ENCODE assay signal across 23 cellular contexts in genomic region chr10:11506247-11506789, GRCh38.
DNase-seq lines count a peak whose midpoint lies in the region; ATAC-seq, FAIRE-seq and TF ChIP-seq lines count a peak whose summit lies in the region.
"Had no signal": no experiment of that assay in that cellular context is flagged by ENCODE, and none has a peak within 500 bp of the region (broad histone marks: within the 10 kb centered on the region; RNA-seq: fewer than 3 reads in every experiment).

No MANE protein-coding gene starts in this region.

- POLR2A ChIA-PET in WTC11 (lab: Charles Lee) = no interaction called here

- H3K4me3 ChIP-seq in Karpas-422 (ENCODE audit: low read length) = no peak overlapping the region
- H3K4me3 ChIP-seq: BLaER1 treated with 17β-estradiol and CSF1 and Interleukin-3, amounts not matched to agents 10 nM and 100 nM; Peyer's patch; SK-N-MC had no signal

- FAIRE-seq in GM12892 (lab: Jason Lieb, UNC) = peak; percentile 67
- no peak for FAIRE-seq in RCC 7860 (lab: Jason Lieb, UNC)
- FAIRE-seq: A204.1, HTR-8/SVneo had no signal

- no peak overlapping the region for H3K9ac ChIP-seq in Karpas-422 (ENCODE audit: low read length)
- H3K9ac ChIP-seq: BLaER1 treated with 17β-estradiol and CSF1 and Interleukin-3, amounts not matched to agents 10 nM and 100 nM had no signal

- DNase-seq in GM12892 (ENCODE audit: insufficient read length) (no peak), Karpas-422 (no peak), WTC11 (ENCODE audit: low spot score) (no peak), memory B cell (ENCODE audit: low spot score in 2 of 2) (no peak), RCC 7860 (ENCODE audit: low spot score) (no peak), Calu3 (no peak)
- no peak for DNase-seq in stimulated activated CD4-positive, alpha-beta T cell treated with anti-CD3 and anti-CD28 coated beads, Interleukin-15, amount 100 ng/mL, for 24 hours
- DNase-seq: AML-193; CD4-positive, alpha-beta T cell; DMS53; NCI-H1694; NCI-H2029 treated with DMSO at 0.1 percent for 48 hours; NCI-H2227 treated with DMSO at 0.1 percent for 48 hours; NCI-H526 treated with DMSO at 0.1 percent for 48 hours; OCI-M1; Peyer's patch; SIG-M5 had no signal

- H3K27ac Mint-ChIP-seq in WTC11 (no peak overlapping the region), memory B cell (peak overlapping the region; percentile 66), Calu3 (ENCODE audit: unreplicated experiment) (no peak overlapping the region)
- H3K27ac Mint-ChIP-seq: CD4-positive, alpha-beta T cell had no signal

- no peak for TF ChIP-seq POLR2A in GM12892 (IDR thresholded peaks at IDR 0.05; ENCODE audit: low read depth, low read length)

- no peaks in the 10 kb centered on the region for H3K9me3 ChIP-seq in Karpas-422 (ENCODE audit: low read length)
- H3K9me3 ChIP-seq: BLaER1 treated with 17β-estradiol and CSF1 and Interleukin-3, amounts not matched to agents 10 nM and 100 nM; Peyer's patch had no signal

- H3K4me1 Mint-ChIP-seq in WTC11 = peaks cover 17% of the 10 kb centered on the region
- peaks cover 20% of the 10 kb centered on the region for H3K4me1 Mint-ChIP-seq in memory B cell
- no peaks in the 10 kb centered on the region for H3K4me1 Mint-ChIP-seq in Calu3 (ENCODE audit: low read depth, unreplicated experiment)

- no peaks in the 10 kb centered on the region for H4K20me1 ChIP-seq in Karpas-422 (ENCODE audit: insufficient read depth, low read depth, low read length)
- H4K20me1 ChIP-seq: BLaER1 treated with 17β-estradiol and CSF1 and Interleukin-3, amounts not matched to agents 10 nM and 100 nM had no signal

- ATAC-seq in WTC11 = no peak
- ATAC-seq in memory B cell (ENCODE audit: low read depth) = no peak
- ATAC-seq in GM21526 (IDR thresholded peaks at IDR 0.05; ENCODE audit: low FRiP score, unreplicated experiment) = no peak
- ATAC-seq: HCT116 had no signal

- H3K27me3 Mint-ChIP-seq in WTC11 (ENCODE audit: low read depth) = no peaks in the 10 kb centered on the region
- H3K27me3 Mint-ChIP-seq in memory B cell = no peaks in the 10 kb centered on the region
- H3K27me3 Mint-ChIP-seq in Calu3 (ENCODE audit: unreplicated experiment) = no peaks in the 10 kb centered on the region
- H3K27me3 Mint-ChIP-seq: CD4-positive, alpha-beta T cell had no signal

- H3K27me3 ChIP-seq in Karpas-422 (ENCODE audit: low read length) = no peaks in the 10 kb centered on the region
- H3K27me3 ChIP-seq: BLaER1 treated with 17β-estradiol and CSF1 and Interleukin-3, amounts not matched to agents 10 nM and 100 nM; Peyer's patch had no signal

- TF ChIP-seq CTCF in WTC11 (IDR thresholded peaks at IDR 0.05) (no peak), Calu3 (IDR thresholded peaks at IDR 0.05; ENCODE audit: unreplicated experiment) (no peak)

- H3K79me2 ChIP-seq in Karpas-422 (ENCODE audit: low read length) = peaks cover 92% of the 10 kb centered on the region

- BruUV-seq in Calu3 (replicated peaks; lab: Mats Ljungman, UMichigan) = no TSS peak

- H2AFZ ChIP-seq in Karpas-422 (ENCODE audit: low read length) = no peak overlapping the region

- CTCF ChIA-PET in WTC11 (lab: Charles Lee) = interaction anchor here (1.0 kb wide), 1 partner anchor 252 kb away, joined by 3 read pairs; no protein-coding TSS in a partner anchor
- CTCF ChIA-PET in Calu3 (lab: Charles Lee) = no interaction called here

- no peaks in the 10 kb centered on the region for H3K4me1 ChIP-seq in Karpas-422 (ENCODE audit: low read length)
- H3K4me1 ChIP-seq: Peyer's patch had no signal

- H3K9me3 Mint-ChIP-seq in WTC11 = no peaks in the 10 kb centered on the region
- H3K9me3 Mint-ChIP-seq in memory B cell = no peaks in the 10 kb centered on the region
- H3K9me3 Mint-ChIP-seq in Calu3 (ENCODE audit: low read depth, unreplicated experiment) = no peaks in the 10 kb centered on the region
- H3K9me3 Mint-ChIP-seq: CD4-positive, alpha-beta T cell had no signal

- no peaks in the 10 kb centered on the region for H3K36me3 Mint-ChIP-seq in WTC11
- H3K36me3 Mint-ChIP-seq in memory B cell = peaks cover 26% of the 10 kb centered on the region
- H3K36me3 Mint-ChIP-seq in Calu3 (ENCODE audit: insufficient read depth, unreplicated experiment) = no peaks in the 10 kb centered on the region

- no peaks in the 10 kb centered on the region for H3K9me2 ChIP-seq in Karpas-422 (replicated peaks; ENCODE audit: insufficient read depth, low read length)

- peak overlapping the region; percentile 5; the same call in 1 of the 2 replicates for H3K27ac ChIP-seq in Karpas-422 (ENCODE audit: low read length)
- H3K27ac ChIP-seq: BLaER1 treated with 17β-estradiol and CSF1 and Interleukin-3, amounts not matched to agents 10 nM and 100 nM; Peyer's patch; SK-N-MC had no signal

- intact Hi-C loops in Calu3 (cut with micrococcal nuclease; ENCODE audit: unreplicated experiment) = no loop called here

- H3K4me2 ChIP-seq in Karpas-422 (ENCODE audit: low read depth, low read length, poor library complexity, severe bottlenecking) = no peak overlapping the region
- H3K4me2 ChIP-seq: BLaER1 treated with 17β-estradiol and CSF1 and Interleukin-3, amounts not matched to agents 10 nM and 100 nM had no signal

- H3K36me3 ChIP-seq in Karpas-422 (ENCODE audit: insufficient read depth, low read length) = peaks cover 47% of the 10 kb centered on the region; the same call in 1 of the 2 replicates
- H3K36me3 ChIP-seq: Peyer's patch had no signal

- no peak overlapping the region for H3K4me3 Mint-ChIP-seq in WTC11
- H3K4me3 Mint-ChIP-seq in memory B cell = no peak overlapping the region
- no peak overlapping the region for H3K4me3 Mint-ChIP-seq in Calu3 (ENCODE audit: low read depth, unreplicated experiment)
- H3K4me3 Mint-ChIP-seq: CD4-positive, alpha-beta T cell had no signal

TF ChIP-seq in WTC11, 78 proteins besides CTCF, POLR2A, EP300 and RAD21:
- TF ChIP-seq JAZF1 (CRISPR knock-in tag; IDR thresholded peaks at IDR 0.05) = no peak
- peak; percentile 61; the same call in 1 of the 2 replicates for TF ChIP-seq ZNF121 (CRISPR knock-in tag; IDR thresholded peaks at IDR 0.05)
- 0 out of 2 replicates have a peak, but pooled peaks have one; percentile 49 for TF ChIP-seq GTF2I (CRISPR knock-in tag; conservative IDR thresholded peaks at IDR 0.05)
- TF ChIP-seq SOX15 (CRISPR knock-in tag; IDR thresholded peaks at IDR 0.05) = no peak
- TF ChIP-seq ATF3 (CRISPR knock-in tag; conservative IDR thresholded peaks at IDR 0.05) = no peak
- no peak for TF ChIP-seq E2F4 (CRISPR knock-in tag; IDR thresholded peaks at IDR 0.05; ENCODE audit: borderline replicate concordance, low read depth)
- TF ChIP-seq ZNF263 (CRISPR knock-in tag; IDR thresholded peaks at IDR 0.05; ENCODE audit: low read depth) = no peak
- no peak for TF ChIP-seq TP53 (CRISPR knock-in tag; IDR thresholded peaks at IDR 0.05)
